In the genomic region with DNA sequence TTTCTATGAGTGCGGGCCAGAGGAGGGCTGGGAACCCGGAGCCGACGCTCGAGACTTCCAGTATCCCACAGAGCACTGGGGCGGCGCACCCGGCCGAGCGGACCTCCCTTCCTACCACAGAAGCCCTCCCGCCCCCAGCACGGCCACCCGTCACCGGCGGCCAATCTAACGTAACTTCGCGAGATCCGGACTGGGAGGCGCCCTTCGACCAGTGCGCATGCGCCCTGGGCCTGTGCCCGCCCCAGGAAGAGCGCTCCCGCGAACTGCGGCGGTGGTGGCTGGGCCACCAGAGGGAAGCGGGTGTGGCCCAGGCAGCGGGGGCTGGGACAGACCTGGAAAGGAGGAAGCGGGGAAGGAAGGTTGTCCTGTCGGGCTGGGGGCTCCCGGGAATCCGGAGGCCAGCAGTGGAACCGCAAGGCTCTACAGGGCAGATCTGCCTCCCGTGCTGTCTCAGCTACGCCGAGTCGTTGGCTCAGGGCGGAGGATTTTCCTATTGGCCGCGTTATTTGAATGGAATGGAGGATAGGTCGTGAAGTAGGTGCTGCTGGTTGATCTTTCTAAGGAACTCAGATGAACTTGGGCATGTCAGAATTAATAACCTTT, we compare ENCODE assay signal across 1 cellular context.
TF ChIP-seq lines count a peak whose summit lies in the region.

A gene (minus strand): TSS at position 77 of the 603 bp plus-strand sequence. CDS start 166 bp downstream, outside the sequence.

TF ChIP-seq in K562, 482 proteins besides CTCF, POLR2A, EP300 and RAD21 (continued from another document and continues in another):
- TF ChIP-seq, protein P1, sequence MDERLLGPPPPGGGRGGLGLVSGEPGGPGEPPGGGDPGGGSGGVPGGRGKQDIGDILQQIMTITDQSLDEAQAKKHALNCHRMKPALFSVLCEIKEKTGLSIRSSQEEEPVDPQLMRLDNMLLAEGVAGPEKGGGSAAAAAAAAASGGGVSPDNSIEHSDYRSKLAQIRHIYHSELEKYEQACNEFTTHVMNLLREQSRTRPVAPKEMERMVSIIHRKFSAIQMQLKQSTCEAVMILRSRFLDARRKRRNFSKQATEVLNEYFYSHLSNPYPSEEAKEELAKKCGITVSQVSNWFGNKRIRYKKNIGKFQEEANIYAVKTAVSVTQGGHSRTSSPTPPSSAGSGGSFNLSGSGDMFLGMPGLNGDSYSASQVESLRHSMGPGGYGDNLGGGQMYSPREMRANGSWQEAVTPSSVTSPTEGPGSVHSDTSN (CRISPR knock-in tag; IDR thresholded peaks at IDR 0.05; ENCODE audit: low read depth) = no peak
- TF ChIP-seq, protein P1 (tag; conservative IDR thresholded peaks at IDR 0.05; ENCODE audit: low read depth) = no peak
- TF ChIP-seq, protein P2, sequence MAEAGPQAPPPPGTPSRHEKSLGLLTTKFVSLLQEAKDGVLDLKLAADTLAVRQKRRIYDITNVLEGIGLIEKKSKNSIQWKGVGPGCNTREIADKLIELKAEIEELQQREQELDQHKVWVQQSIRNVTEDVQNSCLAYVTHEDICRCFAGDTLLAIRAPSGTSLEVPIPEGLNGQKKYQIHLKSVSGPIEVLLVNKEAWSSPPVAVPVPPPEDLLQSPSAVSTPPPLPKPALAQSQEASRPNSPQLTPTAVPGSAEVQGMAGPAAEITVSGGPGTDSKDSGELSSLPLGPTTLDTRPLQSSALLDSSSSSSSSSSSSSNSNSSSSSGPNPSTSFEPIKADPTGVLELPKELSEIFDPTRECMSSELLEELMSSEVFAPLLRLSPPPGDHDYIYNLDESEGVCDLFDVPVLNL (CRISPR knock-in tag; IDR thresholded peaks at IDR 0.05; ENCODE audit: low read depth) = no peak
- TF ChIP-seq ZNF146 (CRISPR knock-in tag; IDR thresholded peaks at IDR 0.05; ENCODE audit: unreplicated experiment) (no peak), SPI1 (IDR thresholded peaks at IDR 0.05; ENCODE audit: borderline replicate concordance, low read depth, low read length) (peak; percentile 72), MECOM (CRISPR knock-in tag; IDR thresholded peaks at IDR 0.05) (no peak), SAFB2 (IDR thresholded peaks at IDR 0.05; ENCODE audit: borderline replicate concordance, low read depth, low read length, severe bottlenecking) (no peak), ARID1B (IDR thresholded peaks at IDR 0.05) (no peak), ILF3 (IDR thresholded peaks at IDR 0.05; ENCODE audit: borderline replicate concordance) (peak; percentile 37; the same call in 1 of the 2 replicates), HMGN3 (IDR thresholded peaks at IDR 0.05; ENCODE audit: borderline replicate concordance, extremely low read depth, insufficient read length, low read depth, low read length) (peak; percentile 73), HDGF (IDR thresholded peaks at IDR 0.05) (no peak), SREBF2 (CRISPR knock-in tag; IDR thresholded peaks at IDR 0.05) (no peak), CBX3 (IDR thresholded peaks at IDR 0.05; ENCODE audit: borderline replicate concordance in 1 of 2, low read length in 2 of 2) (peak in 1 of 2 experiments; percentile 33; a peak in 1 of 3 replicates), BCOR (IDR thresholded peaks at IDR 0.05) (no peak), MCM5 (IDR thresholded peaks at IDR 0.05; ENCODE audit: low read depth) (no peak), DACH1 (IDR thresholded peaks at IDR 0.05; ENCODE audit: partially characterized antibody) (no peak), SIN3B (IDR thresholded peaks at IDR 0.05; ENCODE audit: low read depth) (no peak; the same call in 1 of the 2 replicates), ZKSCAN8 (CRISPR knock-in tag; IDR thresholded peaks at IDR 0.05) (no peak), SNIP1 (IDR thresholded peaks at IDR 0.05; ENCODE audit: low read depth) (no peak), MYC (IDR thresholded peaks at IDR 0.05; ENCODE audit: low read depth, low read length) (no peak; the same call in 1 of the 2 replicates), MYC (CRISPR knock-in tag; IDR thresholded peaks at IDR 0.05; ENCODE audit: borderline replicate concordance, low read depth) (peak; percentile 62; the same call in 1 of the 2 replicates)
- TF ChIP-seq, protein P3, sequence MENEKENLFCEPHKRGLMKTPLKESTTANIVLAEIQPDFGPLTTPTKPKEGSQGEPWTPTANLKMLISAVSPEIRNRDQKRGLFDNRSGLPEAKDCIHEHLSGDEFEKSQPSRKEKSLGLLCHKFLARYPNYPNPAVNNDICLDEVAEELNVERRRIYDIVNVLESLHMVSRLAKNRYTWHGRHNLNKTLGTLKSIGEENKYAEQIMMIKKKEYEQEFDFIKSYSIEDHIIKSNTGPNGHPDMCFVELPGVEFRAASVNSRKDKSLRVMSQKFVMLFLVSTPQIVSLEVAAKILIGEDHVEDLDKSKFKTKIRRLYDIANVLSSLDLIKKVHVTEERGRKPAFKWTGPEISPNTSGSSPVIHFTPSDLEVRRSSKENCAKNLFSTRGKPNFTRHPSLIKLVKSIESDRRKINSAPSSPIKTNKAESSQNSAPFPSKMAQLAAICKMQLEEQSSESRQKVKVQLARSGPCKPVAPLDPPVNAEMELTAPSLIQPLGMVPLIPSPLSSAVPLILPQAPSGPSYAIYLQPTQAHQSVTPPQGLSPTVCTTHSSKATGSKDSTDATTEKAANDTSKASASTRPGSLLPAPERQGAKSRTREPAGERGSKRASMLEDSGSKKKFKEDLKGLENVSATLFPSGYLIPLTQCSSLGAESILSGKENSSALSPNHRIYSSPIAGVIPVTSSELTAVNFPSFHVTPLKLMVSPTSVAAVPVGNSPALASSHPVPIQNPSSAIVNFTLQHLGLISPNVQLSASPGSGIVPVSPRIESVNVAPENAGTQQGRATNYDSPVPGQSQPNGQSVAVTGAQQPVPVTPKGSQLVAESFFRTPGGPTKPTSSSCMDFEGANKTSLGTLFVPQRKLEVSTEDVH (IDR thresholded peaks at IDR 0.05; ENCODE audit: low read depth, partially characterized antibody) = peak; percentile 36
- TF ChIP-seq, protein P4, sequence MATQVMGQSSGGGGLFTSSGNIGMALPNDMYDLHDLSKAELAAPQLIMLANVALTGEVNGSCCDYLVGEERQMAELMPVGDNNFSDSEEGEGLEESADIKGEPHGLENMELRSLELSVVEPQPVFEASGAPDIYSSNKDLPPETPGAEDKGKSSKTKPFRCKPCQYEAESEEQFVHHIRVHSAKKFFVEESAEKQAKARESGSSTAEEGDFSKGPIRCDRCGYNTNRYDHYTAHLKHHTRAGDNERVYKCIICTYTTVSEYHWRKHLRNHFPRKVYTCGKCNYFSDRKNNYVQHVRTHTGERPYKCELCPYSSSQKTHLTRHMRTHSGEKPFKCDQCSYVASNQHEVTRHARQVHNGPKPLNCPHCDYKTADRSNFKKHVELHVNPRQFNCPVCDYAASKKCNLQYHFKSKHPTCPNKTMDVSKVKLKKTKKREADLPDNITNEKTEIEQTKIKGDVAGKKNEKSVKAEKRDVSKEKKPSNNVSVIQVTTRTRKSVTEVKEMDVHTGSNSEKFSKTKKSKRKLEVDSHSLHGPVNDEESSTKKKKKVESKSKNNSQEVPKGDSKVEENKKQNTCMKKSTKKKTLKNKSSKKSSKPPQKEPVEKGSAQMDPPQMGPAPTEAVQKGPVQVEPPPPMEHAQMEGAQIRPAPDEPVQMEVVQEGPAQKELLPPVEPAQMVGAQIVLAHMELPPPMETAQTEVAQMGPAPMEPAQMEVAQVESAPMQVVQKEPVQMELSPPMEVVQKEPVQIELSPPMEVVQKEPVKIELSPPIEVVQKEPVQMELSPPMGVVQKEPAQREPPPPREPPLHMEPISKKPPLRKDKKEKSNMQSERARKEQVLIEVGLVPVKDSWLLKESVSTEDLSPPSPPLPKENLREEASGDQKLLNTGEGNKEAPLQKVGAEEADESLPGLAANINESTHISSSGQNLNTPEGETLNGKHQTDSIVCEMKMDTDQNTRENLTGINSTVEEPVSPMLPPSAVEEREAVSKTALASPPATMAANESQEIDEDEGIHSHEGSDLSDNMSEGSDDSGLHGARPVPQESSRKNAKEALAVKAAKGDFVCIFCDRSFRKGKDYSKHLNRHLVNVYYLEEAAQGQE (CRISPR knock-in tag; IDR thresholded peaks at IDR 0.05; ENCODE audit: low read depth) = peak; percentile 49; the same call in 1 of the 2 replicates
- TF ChIP-seq, protein P5, sequence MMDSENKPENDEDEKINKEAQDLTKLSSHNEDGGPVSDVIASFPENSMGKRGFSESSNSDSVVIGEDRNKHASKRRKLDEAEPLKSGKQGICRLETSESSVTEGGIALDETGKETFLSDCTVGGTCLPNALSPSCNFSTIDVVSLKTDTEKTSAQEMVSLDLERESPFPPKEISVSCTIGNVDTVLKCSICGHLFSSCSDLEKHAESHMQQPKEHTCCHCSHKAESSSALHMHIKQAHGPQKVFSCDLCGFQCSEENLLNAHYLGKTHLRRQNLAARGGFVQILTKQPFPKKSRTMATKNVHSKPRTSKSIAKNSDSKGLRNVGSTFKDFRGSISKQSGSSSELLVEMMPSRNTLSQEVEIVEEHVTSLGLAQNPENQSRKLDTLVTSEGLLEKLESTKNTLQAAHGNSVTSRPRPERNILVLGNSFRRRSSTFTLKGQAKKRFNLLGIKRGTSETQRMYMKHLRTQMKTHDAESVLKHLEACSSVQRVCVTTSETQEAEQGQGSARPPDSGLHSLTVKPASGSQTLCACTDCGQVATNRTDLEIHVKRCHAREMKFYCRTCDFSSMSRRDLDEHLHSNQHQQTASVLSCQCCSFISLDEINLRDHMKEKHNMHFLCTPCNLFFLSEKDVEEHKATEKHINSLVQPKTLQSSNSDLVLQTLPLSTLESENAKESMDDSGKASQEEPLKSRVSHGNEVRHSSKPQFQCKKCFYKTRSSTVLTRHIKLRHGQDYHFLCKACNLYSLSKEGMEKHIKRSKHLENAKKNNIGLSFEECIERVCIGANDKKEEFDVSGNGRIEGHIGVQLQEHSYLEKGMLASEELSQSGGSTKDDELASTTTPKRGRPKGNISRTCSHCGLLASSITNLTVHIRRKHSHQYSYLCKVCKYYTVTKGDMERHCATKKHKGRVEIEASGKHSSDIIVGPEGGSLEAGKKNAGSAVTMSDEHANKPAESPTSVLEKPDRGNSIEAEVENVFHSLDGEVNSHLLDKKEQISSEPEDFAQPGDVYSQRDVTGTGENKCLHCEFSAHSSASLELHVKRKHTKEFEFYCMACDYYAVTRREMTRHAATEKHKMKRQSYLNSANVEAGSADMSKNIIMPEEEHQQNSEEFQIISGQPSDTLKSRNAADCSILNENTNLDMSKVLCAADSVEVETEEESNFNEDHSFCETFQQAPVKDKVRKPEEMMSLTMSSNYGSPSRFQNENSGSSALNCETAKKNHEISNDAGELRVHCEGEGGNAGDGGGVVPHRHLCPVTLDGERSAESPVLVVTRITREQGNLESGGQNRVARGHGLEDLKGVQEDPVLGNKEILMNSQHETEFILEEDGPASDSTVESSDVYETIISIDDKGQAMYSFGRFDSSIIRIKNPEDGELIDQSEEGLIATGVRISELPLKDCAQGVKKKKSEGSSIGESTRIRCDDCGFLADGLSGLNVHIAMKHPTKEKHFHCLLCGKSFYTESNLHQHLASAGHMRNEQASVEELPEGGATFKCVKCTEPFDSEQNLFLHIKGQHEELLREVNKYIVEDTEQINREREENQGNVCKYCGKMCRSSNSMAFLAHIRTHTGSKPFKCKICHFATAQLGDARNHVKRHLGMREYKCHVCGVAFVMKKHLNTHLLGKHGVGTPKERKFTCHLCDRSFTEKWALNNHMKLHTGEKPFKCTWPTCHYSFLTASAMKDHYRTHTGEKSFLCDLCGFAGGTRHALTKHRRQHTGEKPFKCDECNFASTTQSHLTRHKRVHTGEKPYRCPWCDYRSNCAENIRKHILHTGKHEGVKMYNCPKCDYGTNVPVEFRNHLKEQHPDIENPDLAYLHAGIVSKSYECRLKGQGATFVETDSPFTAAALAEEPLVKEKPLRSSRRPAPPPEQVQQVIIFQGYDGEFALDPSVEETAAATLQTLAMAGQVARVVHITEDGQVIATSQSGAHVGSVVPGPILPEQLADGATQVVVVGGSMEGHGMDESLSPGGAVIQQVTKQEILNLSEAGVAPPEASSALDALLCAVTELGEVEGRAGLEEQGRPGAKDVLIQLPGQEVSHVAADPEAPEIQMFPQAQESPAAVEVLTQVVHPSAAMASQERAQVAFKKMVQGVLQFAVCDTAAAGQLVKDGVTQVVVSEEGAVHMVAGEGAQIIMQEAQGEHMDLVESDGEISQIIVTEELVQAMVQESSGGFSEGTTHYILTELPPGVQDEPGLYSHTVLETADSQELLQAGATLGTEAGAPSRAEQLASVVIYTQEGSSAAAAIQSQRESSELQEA (IDR thresholded peaks at IDR 0.05; ENCODE audit: low read depth) = no peak
- TF ChIP-seq, protein P6, sequence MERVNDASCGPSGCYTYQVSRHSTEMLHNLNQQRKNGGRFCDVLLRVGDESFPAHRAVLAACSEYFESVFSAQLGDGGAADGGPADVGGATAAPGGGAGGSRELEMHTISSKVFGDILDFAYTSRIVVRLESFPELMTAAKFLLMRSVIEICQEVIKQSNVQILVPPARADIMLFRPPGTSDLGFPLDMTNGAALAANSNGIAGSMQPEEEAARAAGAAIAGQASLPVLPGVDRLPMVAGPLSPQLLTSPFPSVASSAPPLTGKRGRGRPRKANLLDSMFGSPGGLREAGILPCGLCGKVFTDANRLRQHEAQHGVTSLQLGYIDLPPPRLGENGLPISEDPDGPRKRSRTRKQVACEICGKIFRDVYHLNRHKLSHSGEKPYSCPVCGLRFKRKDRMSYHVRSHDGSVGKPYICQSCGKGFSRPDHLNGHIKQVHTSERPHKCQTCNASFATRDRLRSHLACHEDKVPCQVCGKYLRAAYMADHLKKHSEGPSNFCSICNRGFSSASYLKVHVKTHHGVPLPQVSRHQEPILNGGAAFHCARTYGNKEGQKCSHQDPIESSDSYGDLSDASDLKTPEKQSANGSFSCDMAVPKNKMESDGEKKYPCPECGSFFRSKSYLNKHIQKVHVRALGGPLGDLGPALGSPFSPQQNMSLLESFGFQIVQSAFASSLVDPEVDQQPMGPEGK (CRISPR knock-in tag; IDR thresholded peaks at IDR 0.05; ENCODE audit: borderline replicate concordance) = no peak
- TF ChIP-seq, protein P7, sequence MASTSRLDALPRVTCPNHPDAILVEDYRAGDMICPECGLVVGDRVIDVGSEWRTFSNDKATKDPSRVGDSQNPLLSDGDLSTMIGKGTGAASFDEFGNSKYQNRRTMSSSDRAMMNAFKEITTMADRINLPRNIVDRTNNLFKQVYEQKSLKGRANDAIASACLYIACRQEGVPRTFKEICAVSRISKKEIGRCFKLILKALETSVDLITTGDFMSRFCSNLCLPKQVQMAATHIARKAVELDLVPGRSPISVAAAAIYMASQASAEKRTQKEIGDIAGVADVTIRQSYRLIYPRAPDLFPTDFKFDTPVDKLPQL (IDR thresholded peaks at IDR 0.05; ENCODE audit: extremely low read depth, insufficient read length) = no peak
- TF ChIP-seq, protein P8, sequence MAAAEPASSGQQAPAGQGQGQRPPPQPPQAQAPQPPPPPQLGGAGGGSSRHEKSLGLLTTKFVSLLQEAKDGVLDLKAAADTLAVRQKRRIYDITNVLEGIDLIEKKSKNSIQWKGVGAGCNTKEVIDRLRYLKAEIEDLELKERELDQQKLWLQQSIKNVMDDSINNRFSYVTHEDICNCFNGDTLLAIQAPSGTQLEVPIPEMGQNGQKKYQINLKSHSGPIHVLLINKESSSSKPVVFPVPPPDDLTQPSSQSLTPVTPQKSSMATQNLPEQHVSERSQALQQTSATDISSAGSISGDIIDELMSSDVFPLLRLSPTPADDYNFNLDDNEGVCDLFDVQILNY (CRISPR knock-in tag; IDR thresholded peaks at IDR 0.05) = no peak
